In genomic region chr18:57901819-57902600, GRCh38 we compare ENCODE assay signal across 13 cellular contexts.
DNase-seq lines count a peak whose midpoint lies in the region; ATAC-seq and TF ChIP-seq lines count a peak whose summit lies in the region.
"Had no signal": no experiment of that assay in that cellular context is flagged by ENCODE, and none has a peak within 500 bp of the region (broad histone marks: within the 10 kb centered on the region; RNA-seq: fewer than 3 reads in every experiment).

No MANE protein-coding gene starts in this region.

- H3K4ac ChIP-seq in trophoblast cell (ENCODE audit: low read depth, low read length), result no peak overlapping the region

- H3K79me2 ChIP-seq in trophoblast cell (ENCODE audit: control insufficient read depth, insufficient read depth, low read length, poor library complexity), result no peaks in the 10 kb centered on the region
- no peaks in the 10 kb centered on the region for H3K79me2 ChIP-seq in SK-N-SH (ENCODE audit: insufficient read depth)

- no peak for TF ChIP-seq RAD21 in SK-N-SH (IDR thresholded peaks at IDR 0.05; ENCODE audit: low read length)

- no peak overlapping the region for H4K12ac ChIP-seq in trophoblast cell (ENCODE audit: low read depth, low read length)

- H3K14ac ChIP-seq in trophoblast cell (ENCODE audit: low read length), result no peak overlapping the region

- H3K9me3 ChIP-seq in trophoblast cell (ENCODE audit: insufficient read depth, low read depth, low read length), result peaks cover 2% of the 10 kb centered on the region
- H3K9me3 ChIP-seq in SK-N-SH, result no peaks in the 10 kb centered on the region
- H3K9me3 ChIP-seq: vagina had no signal

- CTCF ChIA-PET in SK-N-SH (lab: Yijun Ruan, JAX), result interaction anchor here (1.2 kb wide), 1 partner anchor 279 kb away, joined by 4 read pairs; no protein-coding TSS in a partner anchor

- H2BK120ac ChIP-seq in trophoblast cell (ENCODE audit: insufficient read depth, low read length, poor library complexity), result no peak overlapping the region

- DNase-seq in H4 (ENCODE audit: low spot score) (peak; percentile 17), RPMI7951 (ENCODE audit: low read depth) (peak; percentile 12), fibroblast of mammary gland (ENCODE audit: low read depth) (peak; percentile 75), trophoblast cell (peak in 1 of 2 donors; percentile 40), KG1 (lab: John Stamatoyannopoulos, UW) (no peak), SK-N-SH (no peak), GM13977 (ENCODE audit: low spot score) (no peak)
- DNase-seq: activated B cell treated with CpG ODN at 0.5 μM for 24 hours, cortex of kidney, KBM-7, NCI-H2081 treated with DMSO at 0.1 percent for 48 hours had no signal

- no peak overlapping the region for H4K91ac ChIP-seq in trophoblast cell (ENCODE audit: low read depth, low read length)

- H3F3A ChIP-seq in SK-N-SH (replicated peaks; ENCODE audit: insufficient read depth), result no peaks in the 10 kb centered on the region

- no peak for TF ChIP-seq EP300 in SK-N-SH (IDR thresholded peaks at IDR 0.05; ENCODE audit: borderline replicate concordance in 1 of 2, low read depth in 1 of 2, low read length in 1 of 2)

- H3K9ac ChIP-seq in trophoblast cell (ENCODE audit: low read length) (no peak overlapping the region), SK-N-SH (no peak overlapping the region)

- H2AK5ac ChIP-seq in trophoblast cell (ENCODE audit: low read length), result no peak overlapping the region

- no peak overlapping the region for H4K8ac ChIP-seq in trophoblast cell (ENCODE audit: low read depth, low read length)

- H3K4me2 ChIP-seq in trophoblast cell (ENCODE audit: low read length) (no peak overlapping the region), SK-N-SH (no peak overlapping the region)

- no peak for ATAC-seq in GM21619 (IDR thresholded peaks at IDR 0.05; ENCODE audit: unreplicated experiment)

- no peak overlapping the region for H3K23ac ChIP-seq in trophoblast cell (ENCODE audit: low read length)

- in situ Hi-C loops in GM13977 (cut with MboI; ENCODE audit: low pct_unique_long_range_greater_than_20kb, low sequenced_read_pairs, unreplicated experiment), result no loop called here

- H3K4me1 ChIP-seq in trophoblast cell (ENCODE audit: control insufficient read depth in 1 of 2, insufficient read depth in 2 of 2, low read length in 2 of 2) (peaks cover 3 to 7% of the 10 kb centered on the region in 2 experiments), SK-N-SH (ENCODE audit: control insufficient read depth in 1 of 2, insufficient read depth in 2 of 2, low read depth in 1 of 2, low read length in 1 of 2) (no peaks in the 10 kb centered on the region)
- H3K4me1 ChIP-seq: vagina had no signal

- no peaks in the 10 kb centered on the region for H3K27me3 ChIP-seq in trophoblast cell (ENCODE audit: insufficient read depth, low read length)
- no peaks in the 10 kb centered on the region for H3K27me3 ChIP-seq in SK-N-SH (ENCODE audit: insufficient read depth)
- H3K27me3 ChIP-seq: vagina had no signal

- no peak overlapping the region for H3K27ac ChIP-seq in trophoblast cell (ENCODE audit: low read depth, low read length)
- no peak overlapping the region for H3K27ac ChIP-seq in SK-N-SH (ENCODE audit: low read depth in 2 of 2, low read length in 1 of 2)
- H3K27ac ChIP-seq: vagina had no signal

- POLR2A ChIA-PET in SK-N-SH (lab: Yijun Ruan, JAX), result interaction anchor here (0.5 kb wide), 1 partner anchor 214 kb away, joined by 5 read pairs; no protein-coding TSS in a partner anchor

- H2BK12ac ChIP-seq in trophoblast cell (ENCODE audit: low read length), result peak overlapping the region; percentile 51

- H3K9me2 ChIP-seq in SK-N-SH, result no peaks in the 10 kb centered on the region

- H4K20me1 ChIP-seq in SK-N-SH (ENCODE audit: insufficient read depth), result no peaks in the 10 kb centered on the region

- WGBS in trophoblast cell (ENCODE audit: extremely low coverage, insufficient coverage, insufficient read length), result no CpG with 5 or more reads among the region's 11 CpGs
- WGBS in SK-N-SH (ENCODE audit: low lambda C conversion rate), result 75% methylated on average over 11 of the region's 11 CpGs

- no peaks in the 10 kb centered on the region for H3K79me1 ChIP-seq in trophoblast cell (ENCODE audit: low read length)

- H3K36me3 ChIP-seq in trophoblast cell (ENCODE audit: control insufficient read depth in 1 of 2, insufficient read depth in 2 of 2, low read length in 2 of 2) (no peaks in the 10 kb centered on the region), SK-N-SH (replicated peaks in 1 of 2; ENCODE audit: control insufficient read depth in 1 of 2, insufficient read depth in 2 of 2, low read length in 1 of 2) (no peaks in the 10 kb centered on the region)
- H3K36me3 ChIP-seq: vagina had no signal

- TF ChIP-seq CTCF in fibroblast of mammary gland (conservative IDR thresholded peaks at IDR 0.05; ENCODE audit: control insufficient read depth, insufficient read depth, low read depth, low read length), result no peak
- no peak for TF ChIP-seq CTCF in SK-N-SH (IDR thresholded peaks at IDR 0.05)
- no peak for TF ChIP-seq CTCF in GM13977 (IDR thresholded peaks at IDR 0.05; ENCODE audit: extremely low read depth, insufficient read depth, missing control alignments)

- no peak overlapping the region for H3K18ac ChIP-seq in trophoblast cell (ENCODE audit: low read length)

- H3K4me3 ChIP-seq in fibroblast of mammary gland (ENCODE audit: control insufficient read depth, low read depth, low read length), result no peak overlapping the region
- no peak overlapping the region for H3K4me3 ChIP-seq in trophoblast cell (ENCODE audit: low read depth, low read length)
- no peak overlapping the region for H3K4me3 ChIP-seq in SK-N-SH (ENCODE audit: low read depth in 2 of 2, low read length in 1 of 2)
- H3K4me3 ChIP-seq: vagina had no signal

- no peak overlapping the region for H2BK5ac ChIP-seq in trophoblast cell (ENCODE audit: low read depth, low read length, poor library complexity)

- H2AFZ ChIP-seq in trophoblast cell (ENCODE audit: insufficient read depth, low read length, poor library complexity) (no peak overlapping the region), SK-N-SH (ENCODE audit: low read depth) (no peak overlapping the region)

TF ChIP-seq in SK-N-SH, 30 proteins besides CTCF, POLR2A, EP300 and RAD21:
- TF ChIP-seq MEF2A (IDR thresholded peaks at IDR 0.05; ENCODE audit: borderline replicate concordance, low read depth) (no peak), FOSL2 (IDR thresholded peaks at IDR 0.05; ENCODE audit: borderline replicate concordance, low read depth) (no peak), FOXJ3 (CRISPR knock-in tag; IDR thresholded peaks at IDR 0.05) (no peak), EZH2phosphoT487 (IDR thresholded peaks at IDR 0.05; ENCODE audit: borderline replicate concordance, low read depth) (no peak), JUND (IDR thresholded peaks at IDR 0.05) (no peak), GABPA (IDR thresholded peaks at IDR 0.05; ENCODE audit: low read depth) (no peak), IRF3 (IDR thresholded peaks at IDR 0.05; ENCODE audit: low read depth, low read length) (no peak), MAX (IDR thresholded peaks at IDR 0.05; ENCODE audit: low read depth) (no peak), CHD2 (IDR thresholded peaks at IDR 0.05; ENCODE audit: low read length, partially characterized antibody) (no peak)
TF ChIP-seq in SK-N-SH: peak in this region for 0.

Comparison
In these comparisons a context has a peak if more than half of its experiments do, and no peak if none do; other contexts are left out.
1. DNase-seq: peak in H4 (single experiment), RPMI7951 (single experiment) and fibroblast of mammary gland (single experiment); none in KG1 (single experiment), SK-N-SH (single experiment) and GM13977 (single experiment).